In genomic region chr14:74429991-74430390, GRCh38 we compare ENCODE assay signal across 23 cellular contexts. TPM values are rescaled to one million over a fixed set of nuclear protein-coding genes. Genes with fewer than 3 reads are reported as not detected.
DNase-seq lines count a peak whose midpoint lies in the region; TF ChIP-seq lines count a peak whose summit lies in the region.
"Had no signal": no experiment of that assay in that cellular context is flagged by ENCODE, and none has a peak within 500 bp of the region (broad histone marks: within the 10 kb centered on the region; RNA-seq: fewer than 3 reads in every experiment).

No MANE protein-coding gene starts in this region.

- H4K91ac ChIP-seq in H9 (ENCODE audit: insufficient read length, low read depth, low read length), result no peak overlapping the region

- H3K4me2 ChIP-seq in H9 (ENCODE audit: insufficient read depth, insufficient read length, low read length), result no peak overlapping the region
- H3K4me2 ChIP-seq: A549; BLaER1 treated with 17β-estradiol and CSF1 and Interleukin-3, amounts not matched to agents 10 nM and 100 nM; SK-N-SH had no signal

- H3K27me3 Mint-ChIP-seq in H9 (ENCODE audit: low read depth), result peaks cover 17% of the 10 kb centered on the region

- TF ChIP-seq CTCF in H9 (conservative IDR thresholded peaks at IDR 0.05) (no peak), thyroid gland (IDR thresholded peaks at IDR 0.05) (no peak)

- no peaks in the 10 kb centered on the region for H3K9me3 ChIP-seq in H9 (ENCODE audit: control insufficient read depth, low read depth, low read length)
- no peaks in the 10 kb centered on the region for H3K9me3 ChIP-seq in thyroid gland
- H3K9me3 ChIP-seq: A549; BLaER1 treated with 17β-estradiol and CSF1 and Interleukin-3, amounts not matched to agents 10 nM and 100 nM; MG63; SK-N-SH had no signal

- H3K36me3 ChIP-seq in thyroid gland, result no peaks in the 10 kb centered on the region
- H3K36me3 ChIP-seq: BLaER1 treated with 17β-estradiol and CSF1 and Interleukin-3, amounts not matched to agents 10 nM and 100 nM; MG63 had no signal

- intact Hi-C loops in head of caudate nucleus (cut with DNase I) (no loop called here), thyroid gland (cut with DNase I) (no loop called here)

- peaks cover 16% of the 10 kb centered on the region; the same call in 1 of the 2 replicates for H3K4me1 ChIP-seq in H9 (ENCODE audit: insufficient read depth, low read length)
- peaks cover 0 to 7% of the 10 kb centered on the region in 2 donors for H3K4me1 ChIP-seq in thyroid gland
- H3K4me1 ChIP-seq: A549 had no signal

- no peak overlapping the region for H2AK5ac ChIP-seq in H9 (ENCODE audit: insufficient read length, low read length)

- H3K9me3 Mint-ChIP-seq in H9, result no peaks in the 10 kb centered on the region
- H3K9me3 Mint-ChIP-seq: CD8-positive, alpha-beta T cell had no signal

- H3K36me3 Mint-ChIP-seq in H9 (ENCODE audit: insufficient read depth in 1 of 3, low read depth in 3 of 3), result no peaks in the 10 kb centered on the region
- H3K36me3 Mint-ChIP-seq: CD8-positive, alpha-beta T cell had no signal

- H2BK120ac ChIP-seq in H9 (ENCODE audit: low read depth, low read length, poor library complexity, severe bottlenecking), result no peak overlapping the region

- H3K27me3 ChIP-seq in H9 (ENCODE audit: insufficient read depth, low read length), result no peaks in the 10 kb centered on the region; the same call in 1 of the 2 replicates
- peaks cover 4% of the 10 kb centered on the region for H3K27me3 ChIP-seq in thyroid gland

- peaks cover 67 to 82% of the 10 kb centered on the region in 2 experiments for H3K4me1 Mint-ChIP-seq in H9

- H3K4me3 Mint-ChIP-seq in H9, result peak overlapping the region in 1 of 2 experiments; percentile 64; a peak in 2 of 5 replicates
- H3K4me3 Mint-ChIP-seq: CD8-positive, alpha-beta T cell had no signal

- H2BK12ac ChIP-seq in H9 (ENCODE audit: insufficient read length, low read depth, low read length), result no peak overlapping the region

- H3K27ac ChIP-seq in H9 (ENCODE audit: insufficient read length, low read depth, low read length) (peak overlapping the region; percentile 50), thyroid gland (no peak overlapping the region)
- H3K27ac ChIP-seq: A549; BLaER1 treated with 17β-estradiol and CSF1 and Interleukin-3, amounts not matched to agents 10 nM and 100 nM had no signal

- H2BK5ac ChIP-seq in H9 (ENCODE audit: insufficient read length, low read length), result no peak overlapping the region

- H3K14ac ChIP-seq in H9 (ENCODE audit: insufficient read depth, low read length), result no peak overlapping the region

- H4K8ac ChIP-seq in H9 (replicated peaks; ENCODE audit: insufficient read length, low read depth, low read length), result no peak overlapping the region

- no peak overlapping the region for H3K4me3 ChIP-seq in thyroid gland (replicated peaks in 1 of 3)
- H3K4me3 ChIP-seq: A549; BLaER1 treated with 17β-estradiol and CSF1 and Interleukin-3, amounts not matched to agents 10 nM and 100 nM; MG63 had no signal

- no peak overlapping the region for H3K23ac ChIP-seq in H9 (ENCODE audit: insufficient read length, low read depth, low read length)

- peaks cover 4% of the 10 kb centered on the region for H3K23me2 ChIP-seq in H9 (ENCODE audit: insufficient read length, low read depth, low read length, poor library complexity, severe bottlenecking)

- no CpG with 5 or more reads among the region's 7 CpGs for WGBS in H9 (ENCODE audit: extremely low coverage, insufficient read length, low lambda C conversion rate)
- 89 to 93% methylated on average over 7 of the region's 7 CpGs for WGBS in thyroid gland, 2 donors

- no peak overlapping the region for H3K9ac ChIP-seq in H9 (ENCODE audit: extremely low read depth, insufficient read length, low read length)
- H3K9ac ChIP-seq: BLaER1 treated with 17β-estradiol and CSF1 and Interleukin-3, amounts not matched to agents 10 nM and 100 nM; SK-N-SH had no signal

- H3K56ac ChIP-seq in H9 (ENCODE audit: insufficient read length, low read depth, low read length), result no peak overlapping the region

- no peak overlapping the region for H2AFZ ChIP-seq in H9 (ENCODE audit: low read length)

- no peak overlapping the region for H2BK15ac ChIP-seq in H9 (ENCODE audit: low read depth, low read length)

- H3T11ph ChIP-seq in H9 (ENCODE audit: low read length), result no peak overlapping the region

- no peak overlapping the region for H3K18ac ChIP-seq in H9 (ENCODE audit: insufficient read length, low read depth, low read length)

- H3K4ac ChIP-seq in H9 (ENCODE audit: low read depth, low read length), result no peak overlapping the region

- H3K79me2 ChIP-seq in H9 (ENCODE audit: insufficient read depth, low read length), result no peaks in the 10 kb centered on the region

- H3K27ac Mint-ChIP-seq in H9, result peak overlapping the region; percentile 63 to 92 (median 88); a peak in 3 of 7 replicates
- H3K27ac Mint-ChIP-seq: CD8-positive, alpha-beta T cell had no signal

- no peak overlapping the region for H2BK20ac ChIP-seq in H9 (ENCODE audit: low read depth, low read length, poor library complexity, severe bottlenecking)

- no peaks in the 10 kb centered on the region for H3K79me1 ChIP-seq in H9 (ENCODE audit: insufficient read depth, low read depth, low read length, poor library complexity, severe bottlenecking)

- H4K20me1 ChIP-seq in H9 (ENCODE audit: control insufficient read depth, insufficient read depth, insufficient read length), result no peaks in the 10 kb centered on the region

- no peak for DNase-seq in H9
- peak; percentile 76 for DNase-seq in NCI-H2171 treated with DMSO at 0.1 percent for 48 hours (lab: John Stamatoyannopoulos, UW)
- DNase-seq in head of caudate nucleus, result peak in 40 of 42 donors; percentile 24 to 87 (median 60)
- peak; percentile 59 for DNase-seq in putamen (ENCODE audit: low spot score)
- no peak for DNase-seq in thyroid gland
- no peak for DNase-seq in NCI-H1694 (lab: John Stamatoyannopoulos, UW)
- DNase-seq in DMS153 (lab: John Stamatoyannopoulos, UW), result no peak
- DNase-seq: CD8-positive, alpha-beta T cell; GOT3; Kasumi-1; MG63; NCI-H1048; NCI-H1436; NCI-H2081; NCI-H748 treated with DMSO at 0.1 percent for 48 hours; OCI-M1; SHP77; SK-N-SH had no signal

- no peak for TF ChIP-seq POLR2A in thyroid gland (IDR thresholded peaks at IDR 0.05)

- no peak overlapping the region for H4K5ac ChIP-seq in H9 (ENCODE audit: insufficient read length, low read depth, low read length)

RNA-seq across cellular contexts. Expression of gene SYNDIG1L, which starts 4.0 kb away (rescaled TPM):
- total RNA-seq in H9 (2021), result 0.22 and 0.33 TPM in 2 replicates
- under 1 TPM in 2 of 4 donors, not detected in 2; 0.13 to 0.54 TPM for total RNA-seq in thyroid gland
- total RNA-seq: CD8-positive, alpha-beta T cell; HT1080; NCI-H460; RPMI7951 had no signal

Comparison
In these comparisons a context has a peak if more than half of its experiments do, and no peak if none do; other contexts are left out.
1. DNase-seq: peak in NCI-H2171 treated with DMSO at 0.1 percent for 48 hours (single experiment), head of caudate nucleus (40 of 42) and putamen (single experiment); none in H9 (single experiment), thyroid gland (0 of 2), NCI-H1694 (single experiment) and DMS153 (single experiment).